Comparison of ENCODE assay signal across 2 cellular contexts in the genomic region with DNA sequence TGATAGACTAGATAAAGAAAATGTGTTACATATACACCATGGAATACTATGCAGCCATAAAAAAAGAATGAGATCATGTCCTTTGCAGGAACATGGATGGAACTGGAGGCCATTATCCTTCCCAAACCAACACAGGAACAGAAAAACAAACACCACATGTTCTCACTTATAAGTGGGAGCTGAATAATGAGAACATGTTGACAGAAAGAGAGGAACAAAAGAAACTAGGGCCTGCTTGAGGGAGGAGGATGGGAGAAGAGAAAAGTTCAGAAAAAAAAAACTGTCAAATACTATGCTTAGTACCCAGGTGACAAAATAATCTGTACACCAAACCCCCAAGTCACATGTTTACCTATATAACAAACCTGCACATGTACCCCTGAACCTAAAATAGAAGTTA. TPM values are rescaled to one million over a fixed set of nuclear protein-coding genes. Genes with fewer than 3 reads are reported as not detected.
"Had no signal": no experiment of that assay in that cellular context is flagged by ENCODE, and none has a peak within 500 bp of the region (broad histone marks: within the 10 kb centered on the region; RNA-seq: fewer than 3 reads in every experiment).

No MANE protein-coding gene starts in this region.

RNA-seq across cellular contexts. Expression of a gene that starts 23.5 kb away (rescaled TPM):
- total RNA-seq: myocyte had no signal
- polyA plus RNA-seq: neural cell had no signal
